Comparison of ENCODE assay signal across 28 cellular contexts in the genomic region with DNA sequence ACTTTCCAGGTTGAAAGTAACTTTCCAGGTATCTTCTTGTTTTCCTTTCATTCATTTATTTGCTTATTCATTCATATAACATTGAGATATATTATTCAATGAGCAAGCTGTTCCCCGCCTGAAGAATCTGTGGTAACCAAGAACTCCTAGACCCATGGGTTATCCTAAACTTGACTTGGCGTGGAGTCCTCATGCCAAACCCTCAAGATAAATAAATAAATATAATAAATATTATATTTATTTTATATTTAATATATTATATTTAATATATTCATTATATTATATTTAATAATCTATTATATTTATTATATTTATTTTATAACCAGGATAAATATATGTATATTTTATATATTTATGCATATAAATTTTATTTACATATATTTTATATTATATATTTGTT.
"Had no signal": no experiment of that assay in that cellular context is flagged by ENCODE, and none has a peak within 500 bp of the region (broad histone marks: within the 10 kb centered on the region; RNA-seq: fewer than 3 reads in every experiment).

No MANE protein-coding gene starts in this region.

- ATAC-seq: activated CD8-positive, alpha-beta T cell treated with anti-CD3 and anti-CD28 coated beads for 36 hours; activated naive CD8-positive, alpha-beta T cell treated with anti-CD3 and anti-CD28 coated beads, Interleukin-2, amount 50 U/mL, for 24 hours; activated T-cell treated with anti-CD3 and anti-CD28 coated beads, Interleukin-2, amount 50 U/mL, for 4 hours; activated T-helper 17 cell treated with anti-CD3 and anti-CD28 coated beads, Interleukin-2, amount 50 U/mL, for 72 hours; body of pancreas; esophagus mucosa; T-helper 17 cell had no signal

- H3K27ac Mint-ChIP-seq: activated CD8-positive, alpha-beta T cell treated with anti-CD3 and anti-CD28 coated beads for 36 hours; activated naive CD8-positive, alpha-beta T cell treated with anti-CD3 and anti-CD28 coated beads for 36 hours; activated naive CD8-positive, alpha-beta T cell treated with anti-CD3 and anti-CD28 coated beads, Interleukin-2, amount 50 U/mL, for 24 hours; activated T-helper 17 cell treated with anti-CD3 and anti-CD28 coated beads, Interleukin-2, amount 50 U/mL, for 72 hours; T-helper 17 cell; T-helper 2 cell treated with Interferon-gamma antibody and Interleukin-4, amounts not matched to agents 5 μg/mL and 100 μg/mL, for 36 hours had no signal

- H3K36me3 Mint-ChIP-seq: activated naive CD8-positive, alpha-beta T cell treated with anti-CD3 and anti-CD28 coated beads for 36 hours had no signal

- H3K4me1 ChIP-seq: adrenal gland, body of pancreas, colonic mucosa had no signal

- H3K36me3 ChIP-seq: adrenal gland, colonic mucosa had no signal

- DNase-seq: activated CD4-positive, alpha-beta T cell treated with anti-CD3 and anti-CD28 coated beads for 1 hour; activated CD4-positive, alpha-beta T cell treated with anti-CD3 and anti-CD28 coated beads for 4 hours; activated CD4-positive, alpha-beta T cell treated with anti-CD3 and anti-CD28 coated beads, Interleukin-2, amount 50 U/mL, for 1 hour; activated CD4-positive, alpha-beta T cell treated with anti-CD3 and anti-CD28 coated beads, Interleukin-2, amount 50 U/mL, for 48 hours; activated CD8-positive, alpha-beta memory T cell treated with anti-CD3 and anti-CD28 coated beads for 24 hours; activated CD8-positive, alpha-beta T cell treated with anti-CD3 and anti-CD28 coated beads for 36 hours; activated effector memory CD4-positive, alpha-beta T cell treated with Interleukin-2 at 50 U/mL for 16 hours; activated gamma-delta T cell treated with Interleukin-2 at 50 U/mL for 16 hours; activated naive CD4-positive, alpha-beta T cell treated with anti-CD3 and anti-CD28 coated beads, Interleukin-2, amount 50 U/mL, for 16 hours; activated naive CD4-positive, alpha-beta T cell treated with Interleukin-2 at 50 U/mL for 16 hours; activated naive CD8-positive, alpha-beta T cell treated with anti-CD3 and anti-CD28 coated beads for 36 hours; activated naive CD8-positive, alpha-beta T cell treated with anti-CD3 and anti-CD28 coated beads, Interleukin-2, amount 50 U/mL, for 24 hours; activated T-cell treated with anti-CD3 and anti-CD28 coated beads, Interleukin-2, amount 50 U/mL, for 4 hours; adrenal gland; amygdala; aorta; body of pancreas; caudate nucleus; colonic mucosa; effector CD8-positive, alpha-beta T cell; foreskin fibroblast; head of caudate nucleus; T-helper 1 cell; T-helper 17 cell; T1000 had no signal

- H3K27me3 ChIP-seq: adrenal gland, body of pancreas, colonic mucosa had no signal

- H3K27ac ChIP-seq: adrenal gland, body of pancreas, colonic mucosa had no signal

- H3K4me3 ChIP-seq: adrenal gland, body of pancreas, colonic mucosa had no signal

- H3K9me3 ChIP-seq: adrenal gland, body of pancreas, colonic mucosa had no signal

- H3K9me3 Mint-ChIP-seq: activated CD8-positive, alpha-beta T cell treated with anti-CD3 and anti-CD28 coated beads for 36 hours; T-helper 2 cell treated with Interferon-gamma antibody and Interleukin-4, amounts not matched to agents 5 μg/mL and 100 μg/mL, for 36 hours had no signal
